ENCODE assay signal across 28 cellular contexts in the genomic region with DNA sequence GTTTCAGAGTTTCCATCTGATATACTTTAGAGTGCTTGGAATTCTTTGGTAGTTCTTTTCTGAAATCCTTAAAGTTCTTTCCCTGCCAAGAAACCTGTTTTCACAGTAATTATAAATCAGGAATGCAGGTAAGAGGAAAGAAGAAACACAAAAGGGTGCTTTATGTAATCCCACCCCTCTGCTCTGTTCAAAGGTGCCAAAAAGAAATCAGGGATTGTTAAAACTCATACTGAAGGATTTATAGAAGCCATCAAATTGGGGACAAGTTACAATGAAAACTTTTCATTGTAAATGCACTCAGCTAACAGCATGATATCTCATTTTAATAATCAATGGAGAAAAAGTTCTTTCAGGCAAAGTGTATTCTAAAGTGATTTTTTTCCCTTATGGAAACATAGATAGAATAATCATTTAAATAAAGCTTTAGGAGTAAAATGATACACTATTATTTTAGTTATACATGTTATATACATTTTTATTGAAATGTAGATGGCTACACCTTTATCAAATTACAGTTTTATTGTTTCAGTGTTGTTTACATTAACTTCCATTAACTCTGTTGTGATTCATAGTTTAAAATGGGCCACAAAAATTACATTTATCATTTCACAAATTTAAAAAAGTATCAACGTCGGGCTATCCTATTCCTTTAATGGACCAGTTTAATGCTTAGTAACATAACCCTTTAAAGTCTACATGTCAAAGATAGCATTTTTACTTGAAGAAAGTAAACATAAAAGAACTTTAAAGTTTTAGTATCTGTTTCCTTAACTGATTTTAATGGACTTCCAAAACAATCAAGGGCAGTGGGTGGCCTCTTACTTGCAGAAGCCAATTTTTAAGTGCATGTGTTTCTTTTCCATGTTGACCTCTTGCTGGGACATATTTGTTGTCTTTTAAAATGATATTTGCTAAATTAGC. TPM values are rescaled to one million over a fixed set of nuclear protein-coding genes. Genes with fewer than 3 reads are reported as not detected.
"Had no signal": no experiment of that assay in that cellular context is flagged by ENCODE, and none has a peak within 500 bp of the region (broad histone marks: within the 10 kb centered on the region; RNA-seq: fewer than 3 reads in every experiment).

No MANE protein-coding gene starts in this region.

- H3K27me3 ChIP-seq: esophagus squamous epithelium, pancreas, sigmoid colon, transverse colon had no signal

- H3K27ac Mint-ChIP-seq: activated naive CD4-positive, alpha-beta T cell treated with anti-CD3 and anti-CD28 coated beads, Interleukin-2, amount 50 U/mL, for 72 hours; activated T-cell treated with anti-CD3 and anti-CD28 coated beads, Interleukin-2, amount 50 U/mL, for 72 hours; dendritic cell treated with granulocyte-macrophage colony-stimulating factor and Interleukin-4, amounts not matched to agents 40 ng/mL and 50 ng/mL, for 4 days; endodermal cell; naive thymus-derived CD4-positive, alpha-beta T cell; T-helper 17 cell; WTC11 had no signal

- H3K4me3 ChIP-seq: esophagus squamous epithelium, pancreas, prostate gland, sigmoid colon, transverse colon had no signal

- H3K36me3 Mint-ChIP-seq: naive thymus-derived CD4-positive, alpha-beta T cell had no signal

- FAIRE-seq: bronchial epithelial cell, pancreas, urothelium cell line had no signal

- H3K27ac ChIP-seq: epithelial cell of prostate, esophagus squamous epithelium, pancreas, prostate gland, sigmoid colon, transverse colon had no signal

- H3K4me3 Mint-ChIP-seq: activated T-cell treated with anti-CD3 and anti-CD28 coated beads, Interleukin-2, amount 50 U/mL, for 72 hours; central memory CD8-positive, alpha-beta T cell; dendritic cell treated with granulocyte-macrophage colony-stimulating factor and Interleukin-4, amounts not matched to agents 40 ng/mL and 50 ng/mL, for 4 days; endodermal cell; naive thymus-derived CD4-positive, alpha-beta T cell; T-helper 17 cell; WTC11 had no signal

- H3K27me3 Mint-ChIP-seq: central memory CD8-positive, alpha-beta T cell; dendritic cell treated with granulocyte-macrophage colony-stimulating factor and Interleukin-4, amounts not matched to agents 40 ng/mL and 50 ng/mL, for 4 days; naive thymus-derived CD4-positive, alpha-beta T cell; T-helper 17 cell had no signal

- H3K36me3 ChIP-seq: esophagus squamous epithelium, pancreas, prostate gland, sigmoid colon, transverse colon had no signal

- H3K4me1 Mint-ChIP-seq: central memory CD8-positive, alpha-beta T cell; naive thymus-derived CD4-positive, alpha-beta T cell; T-helper 17 cell had no signal

- H3K9me3 ChIP-seq: pancreas, prostate gland had no signal

- H3K4me1 ChIP-seq: pancreas, prostate gland, sigmoid colon had no signal

- DNase-seq: activated CD4-positive, alpha-beta T cell treated with anti-CD3 and anti-CD28 coated beads for 1 hour; activated CD4-positive, alpha-beta T cell treated with anti-CD3 and anti-CD28 coated beads, Interleukin-2, amount 50 U/mL, for 4 hours; activated naive CD4-positive, alpha-beta T cell; activated T-cell treated with anti-CD3 and anti-CD28 coated beads for 4 hours; activated T-cell treated with anti-CD3 and anti-CD28 coated beads, Interleukin-2, amount 50 U/mL, for 72 hours; endodermal cell; esophagus squamous epithelium; foreskin melanocyte; islet precursor cell; left ventricle myocardium superior; naive thymus-derived CD4-positive, alpha-beta T cell; pancreas; retina; sigmoid colon; stimulated activated CD4-positive, alpha-beta T cell treated with anti-CD3 and anti-CD28 coated beads, Interleukin-15, amount 100 ng/mL, for 24 hours; stimulated activated CD4-positive, alpha-beta T cell treated with anti-CD3 and anti-CD28 coated beads, Interleukin-2, amount 100 ng/mL, for 24 hours; stimulated activated naive CD4-positive, alpha-beta T cell treated with Interleukin-2 at 50 U/mL for 16 hours; T-helper 17 cell; T1000; transverse colon had no signal

RNA-seq across cellular contexts. Expression of a gene that starts 47.7 kb away (rescaled TPM):
- total RNA-seq: activated naive CD4-positive, alpha-beta T cell treated with anti-CD3 and anti-CD28 coated beads, Interleukin-2, amount 50 U/mL, for 72 hours; activated T-cell treated with anti-CD3 and anti-CD28 coated beads, Interleukin-2, amount 50 U/mL, for 72 hours; naive thymus-derived CD4-positive, alpha-beta T cell; T-helper 17 cell had no signal
- polyA plus RNA-seq: naive thymus-derived CD4-positive, alpha-beta T cell had no signal
